In the genomic region with DNA sequence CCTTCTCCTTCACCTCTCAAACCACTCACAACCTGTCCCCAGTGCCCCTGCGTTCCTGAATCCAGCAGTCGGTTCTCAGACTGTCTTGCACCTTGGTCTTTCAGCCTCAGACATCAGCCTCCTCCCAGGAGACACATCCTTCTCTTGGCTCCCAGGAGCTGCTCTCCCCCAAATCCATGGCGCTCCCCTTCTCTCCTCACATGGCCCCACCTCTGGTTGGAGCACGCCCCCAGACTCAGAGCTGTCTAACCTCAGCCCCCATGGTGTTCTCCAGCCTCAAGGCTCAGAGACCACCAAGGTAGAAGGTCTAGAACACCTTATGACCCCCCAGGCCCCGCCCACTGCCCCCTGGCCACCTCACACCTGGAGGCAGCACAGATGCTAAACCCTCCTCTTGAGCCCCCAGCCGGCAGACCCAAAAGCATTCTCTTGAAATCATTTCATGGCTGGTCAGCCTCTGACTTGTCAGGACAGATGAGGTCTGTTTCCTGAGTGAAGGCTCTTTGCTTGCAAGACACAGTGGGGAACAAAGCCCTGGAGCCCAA, we compare ENCODE assay signal across 17 cellular contexts. TPM values are rescaled to one million over a fixed set of nuclear protein-coding genes. Genes with fewer than 3 reads are reported as not detected.
DNase-seq lines count a peak whose midpoint lies in the region; ATAC-seq, FAIRE-seq and TF ChIP-seq lines count a peak whose summit lies in the region.
"Had no signal": no experiment of that assay in that cellular context is flagged by ENCODE, and none has a peak within 500 bp of the region (broad histone marks: within the 10 kb centered on the region; RNA-seq: fewer than 3 reads in every experiment).

No MANE protein-coding gene starts in this region.

- no peak for TF ChIP-seq CTCF in right atrium auricular region (IDR thresholded peaks at IDR 0.05)
- TF ChIP-seq CTCF in H1 (IDR thresholded peaks at IDR 0.05; ENCODE audit: control extremely low read depth in 1 of 3, insufficient read depth in 1 of 3, low read depth in 1 of 3, low read length in 3 of 3) = no peak
- no peak for TF ChIP-seq CTCF in PC-9 (conservative IDR thresholded peaks at IDR 0.05)

- H3K23ac ChIP-seq in H1 (ENCODE audit: insufficient read length) (no peak overlapping the region), neuronal stem cell (ENCODE audit: low read depth, low read length, poor library complexity) (peak overlapping the region; percentile 9)

- no peaks in the 10 kb centered on the region for H4K20me1 ChIP-seq in H1 (replicated peaks in 1 of 2; ENCODE audit: control insufficient read depth in 1 of 2, insufficient read depth in 2 of 2, low read length in 2 of 2)
- no peaks in the 10 kb centered on the region for H4K20me1 ChIP-seq in PC-9 (ENCODE audit: insufficient read depth)

- no peaks in the 10 kb centered on the region for H3K9me2 ChIP-seq in PC-9 (ENCODE audit: insufficient read depth)

- H3K4me1 Mint-ChIP-seq in CD4-positive, alpha-beta memory T cell = no peaks in the 10 kb centered on the region

- H3K4ac ChIP-seq in H1 (replicated peaks; ENCODE audit: insufficient read length, low read depth, low read length) (no peak overlapping the region), neuronal stem cell (ENCODE audit: low read length) (no peak overlapping the region)

- FAIRE-seq in H1 (lab: Jason Lieb, UNC) = no peak

- TF ChIP-seq RAD21 in H1 (IDR thresholded peaks at IDR 0.05 in 1 of 2, conservative IDR thresholded peaks at IDR 0.05 in 1 of 2; ENCODE audit: low read depth in 2 of 2, low read length in 2 of 2) = no peak

- no peak overlapping the region for H3K27ac ChIP-seq in right cardiac atrium (ENCODE audit: low read length)
- no peak overlapping the region for H3K27ac ChIP-seq in right atrium auricular region
- no peak overlapping the region for H3K27ac ChIP-seq in H1 (ENCODE audit: low read depth, low read length)
- H3K27ac ChIP-seq in neuronal stem cell (replicated peaks; ENCODE audit: low read length) = no peak overlapping the region
- no peak overlapping the region for H3K27ac ChIP-seq in aorta (ENCODE audit: low read depth in 1 of 2, low read length in 2 of 2)
- no peak overlapping the region for H3K27ac ChIP-seq in CD4-positive, alpha-beta memory T cell (ENCODE audit: low read depth, low read length)
- no peak overlapping the region for H3K27ac ChIP-seq in PC-9

- no peaks in the 10 kb centered on the region for H3K4me1 ChIP-seq in right cardiac atrium (ENCODE audit: control insufficient read depth, insufficient read depth, low read length)
- no peaks in the 10 kb centered on the region for H3K4me1 ChIP-seq in right atrium auricular region
- no peaks in the 10 kb centered on the region for H3K4me1 ChIP-seq in H1 (replicated peaks in 1 of 4; ENCODE audit: control insufficient read depth in 3 of 4, insufficient read depth in 4 of 4, low read length in 3 of 4)
- peaks cover 0 to 2% of the 10 kb centered on the region in 2 donors for H3K4me1 ChIP-seq in neuronal stem cell (ENCODE audit: control insufficient read depth in 2 of 2, insufficient read depth in 1 of 2, low read depth in 1 of 2, low read length in 2 of 2)
- no peaks in the 10 kb centered on the region for H3K4me1 ChIP-seq in aorta (ENCODE audit: control insufficient read depth in 1 of 2, insufficient read depth in 2 of 2, low read length in 2 of 2)
- H3K4me1 ChIP-seq in CD4-positive, alpha-beta memory T cell (ENCODE audit: insufficient read depth, low read length) = no peaks in the 10 kb centered on the region
- no peaks in the 10 kb centered on the region for H3K4me1 ChIP-seq in PC-9 (replicated peaks; ENCODE audit: insufficient read depth)

- no peak overlapping the region for H3K4me2 ChIP-seq in H1 (ENCODE audit: insufficient read depth in 1 of 2, low read depth in 2 of 2, low read length in 2 of 2)
- H3K4me2 ChIP-seq in neuronal stem cell (ENCODE audit: insufficient read depth, low read length, poor library complexity, severe bottlenecking) = no peak overlapping the region
- H3K4me2 ChIP-seq in PC-9 = no peak overlapping the region

- no peak overlapping the region for H2AK5ac ChIP-seq in H1 (ENCODE audit: low read depth, low read length)
- no peak overlapping the region for H2AK5ac ChIP-seq in neuronal stem cell (ENCODE audit: low read depth, low read length)

- no peak overlapping the region for H3K4me3 Mint-ChIP-seq in CD4-positive, alpha-beta memory T cell
- H3K4me3 Mint-ChIP-seq: CD8-positive, alpha-beta T cell had no signal

- no peaks in the 10 kb centered on the region for H3K79me1 ChIP-seq in H1 (ENCODE audit: low read depth, low read length)
- H3K79me1 ChIP-seq in neuronal stem cell (ENCODE audit: low read depth, low read length) = no peaks in the 10 kb centered on the region

- no peak overlapping the region for H4K91ac ChIP-seq in H1 (replicated peaks; ENCODE audit: insufficient read length, low read length)
- H4K91ac ChIP-seq in neuronal stem cell (ENCODE audit: low read depth, low read length, poor library complexity) = peak overlapping the region; percentile 79

- POLR2A ChIA-PET in H1 (lab: Charles Lee; ENCODE audit: partially characterized antibody) = no interaction called here
- POLR2A ChIA-PET in CD4-positive, alpha-beta memory T cell (lab: Charles Lee; ENCODE audit: partially characterized antibody) = no interaction called here
- POLR2A ChIA-PET in PC-9 (lab: Charles Lee; ENCODE audit: unreplicated experiment) = interaction anchor here (0.5 kb wide), 1 partner anchor 434 kb away, joined by 4 read pairs; a partner anchor contains a TSS

- no TSS peak for BruUV-seq in PC-9 (replicated peaks; lab: Mats Ljungman, UMichigan)

- peak overlapping the region; percentile 72; the same call in 1 of the 2 replicates for H2BK15ac ChIP-seq in H1 (ENCODE audit: low read length)
- peak overlapping the region; percentile 38 for H2BK15ac ChIP-seq in neuronal stem cell (ENCODE audit: low read length)

- no peak overlapping the region for H3K56ac ChIP-seq in H1 (replicated peaks; ENCODE audit: insufficient read length, low read depth, low read length)

- no peaks in the 10 kb centered on the region for H3K27me3 ChIP-seq in right cardiac atrium (ENCODE audit: control insufficient read depth, insufficient read depth)
- H3K27me3 ChIP-seq in right atrium auricular region = no peaks in the 10 kb centered on the region
- no peaks in the 10 kb centered on the region; a peak in 1 of 7 replicates for H3K27me3 ChIP-seq in H1 (replicated peaks in 1 of 4; ENCODE audit: control insufficient read depth in 3 of 4, extremely low read depth in 1 of 4, insufficient read depth in 3 of 4, low read length in 3 of 4)
- peaks cover 0 to 4% (median 0%) of the 10 kb centered on the region in 3 experiments for H3K27me3 ChIP-seq in neuronal stem cell (ENCODE audit: control insufficient read depth in 3 of 3, insufficient read depth in 3 of 3, low read depth in 1 of 3, low read length in 3 of 3)
- no peaks in the 10 kb centered on the region for H3K27me3 ChIP-seq in aorta (ENCODE audit: control insufficient read depth in 1 of 2, insufficient read depth in 2 of 2, low read length in 1 of 2)
- H3K27me3 ChIP-seq in CD4-positive, alpha-beta memory T cell (ENCODE audit: insufficient read depth, low read length) = no peaks in the 10 kb centered on the region
- peaks cover 48% of the 10 kb centered on the region for H3K27me3 ChIP-seq in PC-9 (ENCODE audit: insufficient read depth, low read depth)

- H4K8ac ChIP-seq in H1 (ENCODE audit: extremely low read depth, insufficient read depth, low read length) (no peak overlapping the region), neuronal stem cell (ENCODE audit: low read depth, low read length) (no peak overlapping the region)

- H3K9ac ChIP-seq in H1 (replicated peaks in 1 of 4; ENCODE audit: extremely low read depth in 1 of 4, low read depth in 3 of 4, low read length in 3 of 4) (no peak overlapping the region), neuronal stem cell (ENCODE audit: low read depth, low read length, poor library complexity) (no peak overlapping the region)

- no peak overlapping the region for H4K5ac ChIP-seq in H1 (ENCODE audit: insufficient read length, low read depth, low read length)

- no peaks in the 10 kb centered on the region for H3K9me3 Mint-ChIP-seq in CD4-positive, alpha-beta memory T cell
- H3K9me3 Mint-ChIP-seq: CD8-positive, alpha-beta T cell had no signal

- H3K4me3 ChIP-seq in right cardiac atrium (ENCODE audit: low read length) (no peak overlapping the region), right atrium auricular region (no peak overlapping the region), H1 (ENCODE audit: extremely low read depth in 1 of 4, insufficient read depth in 2 of 4, low read depth in 3 of 4, low read length in 4 of 4) (no peak overlapping the region), neuronal stem cell (ENCODE audit: low read length in 2 of 2) (no peak overlapping the region), aorta (ENCODE audit: low read length in 2 of 2) (no peak overlapping the region), PC-9 (no peak overlapping the region)
- no peak overlapping the region for H3K4me3 ChIP-seq in CD4-positive, alpha-beta memory T cell (ENCODE audit: low read length in 2 of 2)

- no peak overlapping the region for H3K27ac Mint-ChIP-seq in CD4-positive, alpha-beta memory T cell
- H3K27ac Mint-ChIP-seq: CD8-positive, alpha-beta T cell had no signal

- H2BK5ac ChIP-seq in H1 (ENCODE audit: low read depth, low read length) (peak overlapping the region; percentile 26; the same call in 1 of the 2 replicates), neuronal stem cell (ENCODE audit: low read length) (no peak overlapping the region)

- H2BK12ac ChIP-seq in H1 (ENCODE audit: low read depth, low read length) (no peak overlapping the region), neuronal stem cell (ENCODE audit: low read length) (no peak overlapping the region)

- no peak overlapping the region for H2BK20ac ChIP-seq in H1 (ENCODE audit: low read length)

- no peaks in the 10 kb centered on the region for H3K9me3 ChIP-seq in right cardiac atrium (ENCODE audit: control insufficient read depth, low read length)
- H3K9me3 ChIP-seq in right atrium auricular region = peaks cover 0 to 4% of the 10 kb centered on the region in 2 donors
- peaks cover 3 to 6% of the 10 kb centered on the region in 2 experiments; a peak in 2 of 4 replicates for H3K9me3 ChIP-seq in H1 (ENCODE audit: insufficient read depth in 2 of 2, low read depth in 1 of 2, low read length in 1 of 2)
- peaks cover 0 to 3% of the 10 kb centered on the region in 2 donors for H3K9me3 ChIP-seq in neuronal stem cell (replicated peaks in 1 of 2; ENCODE audit: control insufficient read depth in 2 of 2, insufficient read depth in 1 of 2, low read depth in 1 of 2, low read length in 2 of 2)
- no peaks in the 10 kb centered on the region for H3K9me3 ChIP-seq in aorta (ENCODE audit: control insufficient read depth, low read length)
- no peaks in the 10 kb centered on the region for H3K9me3 ChIP-seq in CD4-positive, alpha-beta memory T cell (ENCODE audit: control insufficient read depth in 1 of 2, low read length in 2 of 2)
- no peaks in the 10 kb centered on the region for H3K9me3 ChIP-seq in PC-9 (ENCODE audit: insufficient read depth, low read depth)

- no peaks in the 10 kb centered on the region for H3F3A ChIP-seq in PC-9 (ENCODE audit: insufficient read depth, low read depth)

- H3K14ac ChIP-seq in H1 (ENCODE audit: insufficient read length) (no peak overlapping the region), neuronal stem cell (ENCODE audit: low read length) (no peak overlapping the region)

- intact Hi-C loops in right cardiac atrium (cut with DNase I) (no loop called here), aorta (cut with DNase I) (no loop called here), PC-9 (cut with micrococcal nuclease; ENCODE audit: unreplicated experiment) (no loop called here)
- intact Hi-C loops in CD4-positive, alpha-beta memory T cell (cut with micrococcal nuclease) = no loop called here

- DNase-seq in right cardiac atrium (peak; percentile 2 to 46 (median 16)), right atrium auricular region (ENCODE audit: low spot score) (no peak), H1 (ENCODE audit: low read depth in 1 of 2, low spot score in 2 of 2) (no peak), neuronal stem cell (ENCODE audit: low spot score) (no peak), aorta (peak; percentile 31 to 43), NOMO-1 (lab: John Stamatoyannopoulos, UW; ENCODE audit: unreplicated experiment in 2 of 2) (no peak), PC-9 (no peak)
- DNase-seq in CD4-positive, alpha-beta memory T cell = no peak
- DNase-seq: C1 segment of cervical spinal cord; CD8-positive, alpha-beta T cell; DMS 273 treated with DMSO at 0.1 percent for 48 hours; DMS79; EL; GDM1; GOT3; H7; HCEC 1CT had no signal

- H3K18ac ChIP-seq in H1 (ENCODE audit: extremely low read depth, low read length) = no peak overlapping the region
- no peak overlapping the region for H3K18ac ChIP-seq in neuronal stem cell (ENCODE audit: low read length)

- H3K27me3 Mint-ChIP-seq in CD4-positive, alpha-beta memory T cell = peaks cover 4 to 6% of the 10 kb centered on the region in 2 donors

- 84% methylated on average over 6 of the region's 6 CpGs for WGBS in right cardiac atrium
- 77% methylated on average over 6 of the region's 6 CpGs; no CpG with 5 or more reads in 1 of the 2 experiments for WGBS in H1 (ENCODE audit: extremely low coverage in 1 of 2, insufficient coverage in 1 of 2, insufficient read length in 1 of 2, insufficient replicate concordance in 2 of 2, low coverage in 1 of 2, low lambda C conversion rate in 2 of 2, missing lambda C conversion rate in 1 of 2), 2 experiments
- no CpG with 5 or more reads among the region's 6 CpGs for WGBS in neuronal stem cell (ENCODE audit: extremely low coverage in 2 of 2, insufficient read length in 2 of 2, insufficient replicate concordance in 1 of 2), 2 donors
- 82 to 85% methylated on average over 6 of the region's 6 CpGs for WGBS in aorta, 2 donors

- H3K36me3 ChIP-seq in right atrium auricular region = no peaks in the 10 kb centered on the region
- H3K36me3 ChIP-seq in H1 (ENCODE audit: control insufficient read depth in 2 of 4, insufficient read depth in 4 of 4, low read length in 3 of 4) = no peaks in the 10 kb centered on the region
- no peaks in the 10 kb centered on the region for H3K36me3 ChIP-seq in neuronal stem cell (replicated peaks in 1 of 2; ENCODE audit: control insufficient read depth in 2 of 2, insufficient read depth in 2 of 2, low read length in 2 of 2)
- no peaks in the 10 kb centered on the region for H3K36me3 ChIP-seq in aorta (ENCODE audit: control insufficient read depth in 1 of 2, insufficient read depth in 2 of 2, low read length in 1 of 2)
- no peaks in the 10 kb centered on the region for H3K36me3 ChIP-seq in CD4-positive, alpha-beta memory T cell (ENCODE audit: insufficient read depth, low read length)
- no peaks in the 10 kb centered on the region for H3K36me3 ChIP-seq in PC-9 (ENCODE audit: low read depth)

- CTCF ChIA-PET in H1 (lab: Charles Lee; ENCODE audit: partially characterized antibody) (interaction anchor here (1.1 to 2.4 kb wide), 3 partner anchors 16 to 67 kb away, joined by 3 to 8 read pairs (median 7); no protein-coding TSS in a partner anchor), PC-9 (lab: Charles Lee) (no interaction called here)
- CTCF ChIA-PET in CD4-positive, alpha-beta memory T cell (lab: Charles Lee; ENCODE audit: partially characterized antibody) = no interaction called here

- H3K79me2 ChIP-seq in H1 (ENCODE audit: control insufficient read depth in 1 of 2, insufficient read depth in 2 of 2, low read length in 2 of 2) (no peaks in the 10 kb centered on the region), PC-9 (ENCODE audit: low read depth) (no peaks in the 10 kb centered on the region)

- H3K36me3 Mint-ChIP-seq in CD4-positive, alpha-beta memory T cell = no peaks in the 10 kb centered on the region
- H3K36me3 Mint-ChIP-seq: CD8-positive, alpha-beta T cell had no signal

- no peak overlapping the region for H2BK120ac ChIP-seq in H1 (replicated peaks; ENCODE audit: low read depth, low read length)
- H2BK120ac ChIP-seq in neuronal stem cell (ENCODE audit: low read depth, low read length) = no peak overlapping the region

- ATAC-seq in right cardiac atrium = no peak
- ATAC-seq in aorta (ENCODE audit: low FRiP score) = no peak
- ATAC-seq: CD8-positive, alpha-beta T cell had no signal

- no peak overlapping the region for H2AFZ ChIP-seq in H1 (ENCODE audit: low read length)
- H2AFZ ChIP-seq in neuronal stem cell (ENCODE audit: low read length) = no peak overlapping the region
- no peak overlapping the region for H2AFZ ChIP-seq in PC-9

- no peak for TF ChIP-seq POLR2A in H1 (IDR thresholded peaks at IDR 0.05; ENCODE audit: control extremely low read depth in 1 of 2, low read depth in 2 of 2, low read length in 2 of 2)

- 0 out of 2 replicates have a peak, but pooled peaks cover 2% of the 10 kb centered on the region for H3K23me2 ChIP-seq in H1 (ENCODE audit: low read depth, low read length)

- no peak for TF ChIP-seq EP300 in H1 (IDR thresholded peaks at IDR 0.05; ENCODE audit: borderline replicate concordance in 1 of 2, low read depth in 2 of 2, low read length in 2 of 2)

RNA-seq across cellular contexts. Expression of a gene that starts 47.9 kb away (rescaled TPM):
- total RNA-seq in right cardiac atrium (1 to 10 TPM; 3.0 to 4.6 (median 3.5) TPM), right atrium auricular region (1 to 10 TPM; 2.6 to 3.1 TPM), aorta (10 to 100 TPM; 36.4 to 72.2 TPM), PC-9 (2021) (not detected in 2 replicates)
- polyA plus RNA-seq in right cardiac atrium (4.8 TPM), H1 (2011; rRNA removed) (14.6 and 27.3 TPM in 2 replicates), aorta (10 to 100 TPM in 1 of 2 donors, 1 to 10 TPM in 1; 9.6 to 49.0 TPM)
- 13.8 and 14.8 TPM in 2 replicates for total RNA-seq in H1 (2021; fragmentation: NEBNext Ultra II Directional; extraction: Animal tissue kit (Norgen Biotek cat#: 25700))
- 15.1 TPM for polyA plus RNA-seq in H1 (2011; cell fraction: cytosol; rRNA removed)
- 35.4 TPM for polyA plus RNA-seq in H1 (2011; cell fraction: nucleus; rRNA removed)
- 4.8 to 12.3 TPM (median 11.4 TPM) in 4 replicates for polyA plus RNA-seq in H1 (2012, experiment 1 of 2)
- polyA plus RNA-seq in H1 (2012, experiment 2 of 2) = 5.9 TPM
- 9.6 TPM for polyA plus RNA-seq in H1 (2013, experiment 1 of 2)
- 8.5 TPM for polyA plus RNA-seq in H1 (2013, experiment 2 of 2)
- 10.0 and 12.3 TPM in 2 replicates for polyA minus RNA-seq in H1 (2011; rRNA and poly(A)+ RNA removed)
- 11.6 TPM for polyA minus RNA-seq in H1 (2011; cell fraction: cytosol; rRNA and poly(A)+ RNA removed)
- 16.3 TPM for polyA minus RNA-seq in H1 (2011; cell fraction: nucleus; rRNA and poly(A)+ RNA removed)
- polyA plus RNA-seq in neuronal stem cell (2013, experiment 1 of 2) = 7.7 TPM
- 7.2 TPM for polyA plus RNA-seq in neuronal stem cell (2013, experiment 2 of 2)
- not detected for total RNA-seq in CD4-positive, alpha-beta memory T cell
- not detected for polyA plus RNA-seq in CD4-positive, alpha-beta memory T cell
- total RNA-seq: CD8-positive, alpha-beta T cell had no signal

Comparison
In these comparisons a context has a peak if more than half of its experiments do, and no peak if none do; other contexts are left out.
1. DNase-seq: peak in right cardiac atrium (3 of 3) and aorta (2 of 2); none in right atrium auricular region (single experiment), H1 (0 of 2), neuronal stem cell (single experiment), NOMO-1 (0 of 2), CD4-positive, alpha-beta memory T cell (0 of 5) and PC-9 (0 of 2).